ENCODE assay signal across 25 cellular contexts in genomic region chr18:59987102-59987501, GRCh38.
A peak's percentile ranks its signal among the peaks of the same experiment; 100 is the strongest.
DNase-seq lines count a peak whose midpoint lies in the region; ATAC-seq, FAIRE-seq and TF ChIP-seq lines count a peak whose summit lies in the region.
"Had no signal": no experiment of that assay in that cellular context is flagged by ENCODE, and none has a peak within 500 bp of the region (broad histone marks: within the 10 kb centered on the region; RNA-seq: fewer than 3 reads in every experiment).

No MANE protein-coding gene starts in this region.

- CTCF ChIA-PET in HEK293 (lab: Yijun Ruan, JAX) (interaction anchor here (0.6 to 3.2 kb wide), 13 partner anchors 8 to 562 kb away, joined by 3 to 40 read pairs (median 4); no protein-coding TSS in a partner anchor), K562 (lab: Yijun Ruan, JAX; ENCODE audit: low intra/inter-chr PET ratio) (interaction anchor here (1.1 to 1.6 kb wide), 2 partner anchors 562 to 1515 kb away, joined by 3 to 8 read pairs; no protein-coding TSS in a partner anchor)

- H3K9me1 ChIP-seq in K562 (ENCODE audit: control insufficient read depth, insufficient read depth, low read length): no peaks in the 10 kb centered on the region

- ATAC-seq in K562 (no peak), natural killer cell (no peak)

- no peaks in the 10 kb centered on the region for H3K79me2 ChIP-seq in K562 (ENCODE audit: control insufficient read depth, insufficient read depth, low read length)

- TF ChIP-seq EP300 in K562 (IDR thresholded peaks at IDR 0.05; ENCODE audit: low read length): no peak

- H3K36me3 Mint-ChIP-seq in natural killer cell: no peaks in the 10 kb centered on the region
- H3K36me3 Mint-ChIP-seq: CD14-positive monocyte; CD4-positive, alpha-beta memory T cell; CD4-positive, CD25-positive, alpha-beta regulatory T cell; CD8-positive, alpha-beta memory T cell had no signal

- no peaks in the 10 kb centered on the region for H3K9me3 ChIP-seq in HEK293 (ENCODE audit: control insufficient read depth, insufficient read depth, low read depth, low read length)
- no peaks in the 10 kb centered on the region for H3K9me3 ChIP-seq in K562 (replicated peaks; ENCODE audit: control insufficient read depth, insufficient read depth, low read depth, low read length)
- H3K9me3 ChIP-seq: BE2C, BLaER1, Caco-2 had no signal

- H3K4me2 ChIP-seq in K562 (ENCODE audit: insufficient read depth, low read length): no peak overlapping the region
- H3K4me2 ChIP-seq: BLaER1 had no signal

- intact Hi-C loops in K562 (cut with micrococcal nuclease): loop anchor here (5.0 kb wide), 2 partner anchors 150 to 1515 kb away; no protein-coding TSS in a partner anchor
- intact Hi-C loops in natural killer cell (cut with micrococcal nuclease): no loop called here

- FAIRE-seq in GM12892 (lab: Jason Lieb, UNC) (peak; percentile 62), K562 (lab: Jason Lieb, UNC) (no peak)
- FAIRE-seq: A204.1, G401.6, GM12891, GM18507 had no signal

- DNase-seq in GM12892 (ENCODE audit: insufficient read length) (no peak), NB4 (ENCODE audit: low read depth) (peak; percentile 11), K562 (ENCODE audit: extremely low read depth in 1 of 4, low spot score in 3 of 4) (no peak), amniotic stem cell (lab: John Stamatoyannopoulos, UW) (no peak), COLO668 (lab: John Stamatoyannopoulos, UW; ENCODE audit: unreplicated experiment) (no peak), natural killer cell (no peak)
- no peak for DNase-seq in NK-92 treated with Interleukin-12 subunit alpha and Interleukin-12 subunit beta, amount 100 ng/mL, for 24 hours (lab: John Stamatoyannopoulos, UW)
- DNase-seq: 8988T; ACHN; BE2C; C1 segment of cervical spinal cord; Caco-2; Calu3; CD4-positive, alpha-beta memory T cell; CD4-positive, CD25-positive, alpha-beta regulatory T cell; CD8-positive, alpha-beta memory T cell; DMS79 treated with DMSO at 0.1 percent for 48 hours; GF-D8 had no signal

- H3K4me3 Mint-ChIP-seq in natural killer cell: no peak overlapping the region
- H3K4me3 Mint-ChIP-seq: CD14-positive monocyte; CD4-positive, alpha-beta memory T cell; CD4-positive, CD25-positive, alpha-beta regulatory T cell; CD8-positive, alpha-beta memory T cell had no signal

- H3K27me3 ChIP-seq in K562 (ENCODE audit: control insufficient read depth in 2 of 2, insufficient read depth in 2 of 2, low read length in 2 of 2): no peaks in the 10 kb centered on the region
- H3K27me3 ChIP-seq: BE2C, BLaER1 had no signal

- TF ChIP-seq POLR2A in GM12892 (IDR thresholded peaks at IDR 0.05; ENCODE audit: low read depth, low read length) (no peak), NB4 (IDR thresholded peaks at IDR 0.05; ENCODE audit: extremely low read depth, insufficient read length) (no peak), K562 (conservative IDR thresholded peaks at IDR 0.05) (no peak)

- no peak for TF ChIP-seq CTCF in HEK293 (tag by site-specific recombination; IDR thresholded peaks at IDR 0.05)
- TF ChIP-seq CTCF in NB4 (IDR thresholded peaks at IDR 0.05; ENCODE audit: low read depth, low read length): no peak
- TF ChIP-seq CTCF in K562 (IDR thresholded peaks at IDR 0.05 in 2 of 3, conservative IDR thresholded peaks at IDR 0.05 in 1 of 3; ENCODE audit: insufficient read depth in 2 of 3, low read depth in 1 of 3, low read length in 3 of 3): no peak
- no peak for TF ChIP-seq CTCF in natural killer cell (IDR thresholded peaks at IDR 0.05)

- no peak overlapping the region for H2AFZ ChIP-seq in K562 (ENCODE audit: low read depth, low read length)

- H3K27ac ChIP-seq in HEK293 (ENCODE audit: extremely low read depth, low read depth, low read length) (no peak overlapping the region), K562 (ENCODE audit: extremely low read depth, low read depth, low read length) (no peak overlapping the region)
- H3K27ac ChIP-seq: BLaER1 had no signal

- H3K4me1 ChIP-seq in HEK293 (ENCODE audit: control insufficient read depth, insufficient read depth, low read length) (peaks cover 10% of the 10 kb centered on the region), K562 (replicated peaks in 1 of 2; ENCODE audit: control insufficient read depth in 2 of 2, insufficient read depth in 2 of 2, low read length in 2 of 2) (no peaks in the 10 kb centered on the region)
- H3K4me1 ChIP-seq: BE2C, BLaER1, Caco-2 had no signal

- H3K4me1 Mint-ChIP-seq in natural killer cell: no peaks in the 10 kb centered on the region
- H3K4me1 Mint-ChIP-seq: CD14-positive monocyte; CD4-positive, CD25-positive, alpha-beta regulatory T cell had no signal

- POLR2A ChIA-PET in HEK293 (lab: Yijun Ruan, JAX) (interaction anchor here (5.7 kb wide), 1 partner anchor 86 kb away, joined by 54 read pairs; the partner anchor contains the start of gene PMAIP1), K562 (lab: Yijun Ruan, JAX) (no interaction called here)

- H3K9ac ChIP-seq in K562 (ENCODE audit: insufficient read depth in 1 of 2, low read depth in 2 of 2, low read length in 2 of 2): no peak overlapping the region
- H3K9ac ChIP-seq: BLaER1 had no signal

- H3K27ac Mint-ChIP-seq in natural killer cell: no peak overlapping the region
- H3K27ac Mint-ChIP-seq: CD4-positive, alpha-beta memory T cell; CD4-positive, CD25-positive, alpha-beta regulatory T cell; CD8-positive, alpha-beta memory T cell had no signal

- no peak overlapping the region for H3K4me3 ChIP-seq in HEK293 (ENCODE audit: low read depth, low read length)
- H3K4me3 ChIP-seq in NB4 (ENCODE audit: low read depth, low read length): no peak overlapping the region
- H3K4me3 ChIP-seq in K562: no peak overlapping the region
- H3K4me3 ChIP-seq: BLaER1 had no signal

- TF ChIP-seq RAD21 in K562 (CRISPR knock-in tag; conservative IDR thresholded peaks at IDR 0.05 in 1 of 2, IDR thresholded peaks at IDR 0.05 in 1 of 2): no peak

- BruUV-seq in K562 (replicated peaks; lab: Mats Ljungman, UMichigan): no TSS peak

- WGBS in K562 (ENCODE audit: insufficient coverage, low coverage, missing lambda C conversion rate): 26% methylated on average over 4 of the region's 4 CpGs

- H4K20me1 ChIP-seq in K562 (replicated peaks; ENCODE audit: control insufficient read depth, insufficient read depth, low read length): no peaks in the 10 kb centered on the region
- H4K20me1 ChIP-seq: BLaER1 had no signal

- H3K36me3 ChIP-seq in HEK293 (ENCODE audit: control insufficient read depth in 2 of 2, insufficient read depth in 1 of 2, low read length in 2 of 2) (no peaks in the 10 kb centered on the region), K562 (ENCODE audit: control insufficient read depth, insufficient read depth, low read length) (no peaks in the 10 kb centered on the region)
- H3K36me3 ChIP-seq: BE2C, BLaER1 had no signal

- H3K9me3 Mint-ChIP-seq in natural killer cell: no peaks in the 10 kb centered on the region
- H3K9me3 Mint-ChIP-seq: CD14-positive monocyte; CD4-positive, alpha-beta memory T cell; CD8-positive, alpha-beta memory T cell had no signal

- peaks cover 8 to 14% of the 10 kb centered on the region in 2 donors for H3K27me3 Mint-ChIP-seq in natural killer cell (ENCODE audit: low read depth in 2 of 2)

- in situ Hi-C loops in K562 (cut with MboI): no loop called here

TF ChIP-seq in HEK293, 187 proteins besides CTCF, POLR2A, EP300 and RAD21 (continues in another document):
- no peak for TF ChIP-seq ZNF639 (tag by site-specific recombination; IDR thresholded peaks at IDR 0.05)

TF ChIP-seq in K562, 482 proteins besides CTCF, POLR2A, EP300 and RAD21 (continues in another document):
- TF ChIP-seq ZNF41 (CRISPR knock-in tag; conservative IDR thresholded peaks at IDR 0.05) (no peak), ZNF212 (CRISPR knock-in tag; IDR thresholded peaks at IDR 0.05) (no peak), RREB1 (CRISPR knock-in tag; IDR thresholded peaks at IDR 0.05) (no peak), FUS (optimal IDR thresholded peaks at IDR 0.05; ENCODE audit: low read depth, low read length) (no peak), GATAD2B (IDR thresholded peaks at IDR 0.05; ENCODE audit: borderline replicate concordance) (no peak), ATF7 (IDR thresholded peaks at IDR 0.05) (peak; percentile 57; the same call in 1 of the 2 replicates)
